In the genomic region with DNA sequence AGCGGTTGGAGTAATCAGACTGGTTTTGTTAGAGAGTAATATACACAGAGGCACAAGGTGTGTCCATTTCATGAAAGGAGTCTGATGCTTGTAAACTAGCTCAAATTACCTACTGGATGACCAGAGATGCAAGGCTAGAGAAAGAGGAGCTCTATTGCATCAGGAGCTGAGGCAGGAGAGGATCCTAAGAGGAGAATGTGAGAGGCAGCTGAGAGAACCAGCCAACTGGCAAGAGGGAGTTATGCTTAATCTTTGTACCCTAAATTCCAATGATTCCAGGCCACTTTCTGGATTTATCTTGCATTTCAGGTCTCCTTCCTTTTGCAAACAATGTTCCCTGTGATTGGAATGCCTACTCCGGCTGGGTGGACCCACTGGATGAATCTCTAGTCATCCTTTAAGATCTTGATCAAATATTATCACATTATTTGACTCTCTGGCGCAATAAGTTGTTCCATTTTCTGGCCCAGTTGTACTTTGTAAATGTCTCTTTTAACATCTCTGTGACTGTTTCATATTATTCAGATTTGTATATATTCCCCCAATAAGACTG, we compare ENCODE assay signal across 15 cellular contexts. TPM values are rescaled to one million over a fixed set of nuclear protein-coding genes. Genes with fewer than 3 reads are reported as not detected.
DNase-seq lines count a peak whose midpoint lies in the region; ATAC-seq and TF ChIP-seq lines count a peak whose summit lies in the region.
"Had no signal": no experiment of that assay in that cellular context is flagged by ENCODE, and none has a peak within 500 bp of the region (broad histone marks: within the 10 kb centered on the region; RNA-seq: fewer than 3 reads in every experiment).

No MANE protein-coding gene starts in this region.

- no peaks in the 10 kb centered on the region for H3K27me3 Mint-ChIP-seq in H9 (ENCODE audit: low read depth)
- H3K27me3 Mint-ChIP-seq: dendritic cell treated with granulocyte-macrophage colony-stimulating factor and Interleukin-4, amounts not matched to agents 40 ng/mL and 50 ng/mL, for 4 days had no signal

- H3K4me1 ChIP-seq in H9 (ENCODE audit: insufficient read depth, low read length) (peaks cover 6% of the 10 kb centered on the region; the same call in 1 of the 2 replicates), osteoblast (ENCODE audit: insufficient read depth, low read length) (peaks cover 4% of the 10 kb centered on the region)

- WGBS in H9 (ENCODE audit: extremely low coverage, insufficient read length, low lambda C conversion rate), result no CpG with 5 or more reads among the region's 3 CpGs

- H3K9me3 ChIP-seq in H9 (ENCODE audit: control insufficient read depth, low read depth, low read length) (no peaks in the 10 kb centered on the region), osteoblast (ENCODE audit: low read depth, low read length) (no peaks in the 10 kb centered on the region)
- H3K9me3 ChIP-seq: thoracic aorta had no signal

- no peak overlapping the region for H3K4ac ChIP-seq in H9 (ENCODE audit: low read depth, low read length)

- H3K9ac ChIP-seq in H9 (ENCODE audit: extremely low read depth, insufficient read length, low read length), result no peak overlapping the region

- H3K27me3 ChIP-seq in H9 (ENCODE audit: insufficient read depth, low read length) (no peaks in the 10 kb centered on the region), osteoblast (ENCODE audit: insufficient read depth, low read length) (no peaks in the 10 kb centered on the region)
- H3K27me3 ChIP-seq: foreskin keratinocyte had no signal

- no peaks in the 10 kb centered on the region for H3K79me2 ChIP-seq in H9 (ENCODE audit: insufficient read depth, low read length)
- no peaks in the 10 kb centered on the region for H3K79me2 ChIP-seq in osteoblast (ENCODE audit: insufficient read depth, low read length)

- H3K18ac ChIP-seq in H9 (ENCODE audit: insufficient read length, low read depth, low read length), result no peak overlapping the region

- H2BK120ac ChIP-seq in H9 (ENCODE audit: low read depth, low read length, poor library complexity, severe bottlenecking), result no peak overlapping the region

- no peak overlapping the region for H3T11ph ChIP-seq in H9 (ENCODE audit: low read length)

- no peaks in the 10 kb centered on the region for H3K36me3 Mint-ChIP-seq in H9 (ENCODE audit: insufficient read depth in 1 of 3, low read depth in 3 of 3)
- H3K36me3 Mint-ChIP-seq: activated naive CD8-positive, alpha-beta T cell treated with anti-CD3 and anti-CD28 coated beads, Interleukin-2, amount 10 ng/mL, durations not matched to agents 7 days and 5 days had no signal

- H3K4me1 Mint-ChIP-seq in H9, result peaks cover 9 to 10% of the 10 kb centered on the region in 2 experiments
- H3K4me1 Mint-ChIP-seq: nephron had no signal

- H3K27ac ChIP-seq in H9 (ENCODE audit: insufficient read length, low read depth, low read length), result no peak overlapping the region
- no peak overlapping the region for H3K27ac ChIP-seq in osteoblast (ENCODE audit: low read depth, low read length)
- H3K27ac ChIP-seq: foreskin keratinocyte, thoracic aorta had no signal

- H3K23me2 ChIP-seq in H9 (ENCODE audit: insufficient read length, low read depth, low read length, poor library complexity, severe bottlenecking), result no peaks in the 10 kb centered on the region

- no peak overlapping the region for H4K91ac ChIP-seq in H9 (ENCODE audit: insufficient read length, low read depth, low read length)

- H3K4me3 Mint-ChIP-seq in H9, result no peak overlapping the region
- H3K4me3 Mint-ChIP-seq: activated naive CD8-positive, alpha-beta T cell treated with anti-CD3 and anti-CD28 coated beads, Interleukin-2, amount 10 ng/mL, durations not matched to agents 7 days and 5 days; dendritic cell treated with granulocyte-macrophage colony-stimulating factor and Interleukin-4, amounts not matched to agents 40 ng/mL and 50 ng/mL, for 4 days; nephron had no signal

- H3K14ac ChIP-seq in H9 (ENCODE audit: insufficient read depth, low read length), result no peak overlapping the region

- ATAC-seq in GM18519 (IDR thresholded peaks at IDR 0.05; ENCODE audit: low FRiP score, unreplicated experiment), result no peak
- no peak for ATAC-seq in GM21515 (IDR thresholded peaks at IDR 0.05; ENCODE audit: unreplicated experiment)
- ATAC-seq: foreskin keratinocyte had no signal

- H4K20me1 ChIP-seq in H9 (ENCODE audit: control insufficient read depth, insufficient read depth, insufficient read length) (no peaks in the 10 kb centered on the region), osteoblast (ENCODE audit: insufficient read depth, low read length) (no peaks in the 10 kb centered on the region)

- no peaks in the 10 kb centered on the region for H3K9me3 Mint-ChIP-seq in H9
- H3K9me3 Mint-ChIP-seq: activated naive CD8-positive, alpha-beta T cell treated with anti-CD3 and anti-CD28 coated beads, Interleukin-2, amount 10 ng/mL, durations not matched to agents 7 days and 5 days; dendritic cell treated with granulocyte-macrophage colony-stimulating factor and Interleukin-4, amounts not matched to agents 40 ng/mL and 50 ng/mL, for 4 days; nephron had no signal

- no peaks in the 10 kb centered on the region for H3K79me1 ChIP-seq in H9 (ENCODE audit: insufficient read depth, low read depth, low read length, poor library complexity, severe bottlenecking)

- no peak overlapping the region for H4K8ac ChIP-seq in H9 (replicated peaks; ENCODE audit: insufficient read length, low read depth, low read length)

- no peak overlapping the region for H2AK5ac ChIP-seq in H9 (ENCODE audit: insufficient read length, low read length)

- H3K4me3 ChIP-seq in fibroblast of pulmonary artery (replicated peaks; ENCODE audit: low read depth, low read length) (no peak overlapping the region), osteoblast (ENCODE audit: insufficient read depth, low read length) (no peak overlapping the region)
- H3K4me3 ChIP-seq: thoracic aorta had no signal

- TF ChIP-seq CTCF in H9 (conservative IDR thresholded peaks at IDR 0.05), result no peak
- no peak for TF ChIP-seq CTCF in fibroblast of pulmonary artery (IDR thresholded peaks at IDR 0.05; ENCODE audit: low read length, missing control alignments)
- no peak for TF ChIP-seq CTCF in osteoblast (IDR thresholded peaks at IDR 0.05; ENCODE audit: extremely low read depth, low read depth, low read length)

- H3K4me2 ChIP-seq in H9 (ENCODE audit: insufficient read depth, insufficient read length, low read length) (no peak overlapping the region), osteoblast (ENCODE audit: insufficient read depth, low read length) (no peak overlapping the region)

- no peak overlapping the region for H2BK5ac ChIP-seq in H9 (ENCODE audit: insufficient read length, low read length)

- no peak overlapping the region for H2BK12ac ChIP-seq in H9 (ENCODE audit: insufficient read length, low read depth, low read length)

- H3K23ac ChIP-seq in H9 (ENCODE audit: insufficient read length, low read depth, low read length), result no peak overlapping the region

- no peak overlapping the region for H4K5ac ChIP-seq in H9 (ENCODE audit: insufficient read length, low read depth, low read length)

- H2AFZ ChIP-seq in H9 (ENCODE audit: low read length) (no peak overlapping the region), osteoblast (ENCODE audit: low read length) (peak overlapping the region; percentile 36)

- DNase-seq in H9 (no peak), NCI-H69 (lab: John Stamatoyannopoulos, UW) (peak; percentile 59), fibroblast of pulmonary artery (ENCODE audit: low read depth) (peak; percentile 31), osteoblast (ENCODE audit: insufficient read length, low spot score, missing footprints) (no peak), NCI-H2081 (lab: John Stamatoyannopoulos, UW) (no peak)
- DNase-seq in activated CD8-positive, alpha-beta memory T cell treated with anti-CD3 and anti-CD28 coated beads for 24 hours, result no peak
- DNase-seq: activated naive CD8-positive, alpha-beta T cell treated with anti-CD3 and anti-CD28 coated beads, Interleukin-2, amount 10 ng/mL, durations not matched to agents 7 days and 5 days; foreskin keratinocyte; kidney glomerular epithelial cell; small intestine had no signal

- H2BK15ac ChIP-seq in H9 (ENCODE audit: low read depth, low read length), result no peak overlapping the region

- H2BK20ac ChIP-seq in H9 (ENCODE audit: low read depth, low read length, poor library complexity, severe bottlenecking), result no peak overlapping the region

- no peaks in the 10 kb centered on the region for H3K36me3 ChIP-seq in osteoblast (ENCODE audit: insufficient read depth, low read length)
- H3K36me3 ChIP-seq: thoracic aorta had no signal

- H3K27ac Mint-ChIP-seq in H9, result peak overlapping the region in 2 of 3 experiments; percentile 23 to 68; a peak in 2 of 7 replicates
- H3K27ac Mint-ChIP-seq: activated naive CD8-positive, alpha-beta T cell treated with anti-CD3 and anti-CD28 coated beads, Interleukin-2, amount 10 ng/mL, durations not matched to agents 7 days and 5 days; dendritic cell treated with granulocyte-macrophage colony-stimulating factor and Interleukin-4, amounts not matched to agents 40 ng/mL and 50 ng/mL, for 4 days; nephron had no signal

- H3K56ac ChIP-seq in H9 (ENCODE audit: insufficient read length, low read depth, low read length), result no peak overlapping the region

RNA-seq across cellular contexts. Expression of a gene that starts 57.5 kb away (rescaled TPM):
- total RNA-seq in H9 (2021), result 124 and 128 TPM in 2 replicates
- total RNA-seq in osteoblast, result 78.1 and 80.7 TPM in 2 replicates

Comparison
In these comparisons a context has a peak if more than half of its experiments do, and no peak if none do; other contexts are left out.
1. DNase-seq: peak in NCI-H69 (single experiment) and fibroblast of pulmonary artery (single experiment); none in H9 (single experiment), osteoblast (single experiment), activated CD8-positive, alpha-beta memory T cell treated with anti-CD3 and anti-CD28 coated beads for 24 hours (single experiment) and NCI-H2081 (0 of 2).